In the genomic region with DNA sequence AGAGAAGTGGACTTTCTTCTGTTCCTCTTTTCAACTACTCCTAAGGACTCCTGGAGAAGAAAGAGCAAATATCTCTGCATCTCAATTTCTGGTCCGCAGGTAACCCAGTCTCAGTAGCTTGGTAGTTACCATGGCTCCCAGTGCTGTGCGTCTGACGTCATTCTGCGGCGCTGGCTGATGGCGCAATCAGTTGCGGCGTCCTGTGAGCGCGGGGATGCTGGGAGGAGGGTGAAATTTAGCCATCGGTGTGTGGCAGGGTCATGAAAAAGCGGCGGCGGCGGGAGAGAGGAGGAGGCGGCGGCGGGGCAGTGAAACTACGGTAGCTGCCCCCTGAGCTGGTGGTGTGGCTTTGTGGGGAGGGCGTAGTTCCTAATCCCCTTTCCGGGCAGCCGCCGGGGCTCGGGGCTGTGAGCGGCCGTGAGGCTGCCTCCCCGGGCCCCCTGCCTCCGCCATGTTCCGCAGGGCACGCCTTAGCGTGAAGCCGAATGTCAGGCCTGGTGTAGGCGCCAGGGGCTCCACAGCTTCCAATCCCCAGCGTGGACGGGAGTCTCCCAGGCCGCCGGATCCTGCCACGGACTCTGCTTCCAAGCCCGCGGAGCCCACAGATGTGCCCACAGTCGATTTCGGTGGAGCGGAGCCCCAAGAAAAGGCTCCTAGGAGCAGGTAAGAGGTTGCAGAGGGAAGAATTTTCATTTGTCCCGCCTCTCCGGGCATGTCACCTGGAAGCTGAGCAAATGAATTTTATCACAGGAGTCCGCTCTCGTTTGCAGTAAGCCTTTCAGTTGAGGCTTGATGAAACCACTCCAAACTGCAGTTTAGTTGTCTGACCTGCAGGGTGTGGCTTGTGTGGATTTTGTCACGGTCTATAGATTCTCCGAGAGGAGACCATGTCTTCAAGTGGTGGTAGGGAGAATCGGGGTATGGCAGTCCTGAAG, we compare ENCODE assay signal across 1 cellular context.
TF ChIP-seq lines count a peak whose summit lies in the region.

A gene with protein sequence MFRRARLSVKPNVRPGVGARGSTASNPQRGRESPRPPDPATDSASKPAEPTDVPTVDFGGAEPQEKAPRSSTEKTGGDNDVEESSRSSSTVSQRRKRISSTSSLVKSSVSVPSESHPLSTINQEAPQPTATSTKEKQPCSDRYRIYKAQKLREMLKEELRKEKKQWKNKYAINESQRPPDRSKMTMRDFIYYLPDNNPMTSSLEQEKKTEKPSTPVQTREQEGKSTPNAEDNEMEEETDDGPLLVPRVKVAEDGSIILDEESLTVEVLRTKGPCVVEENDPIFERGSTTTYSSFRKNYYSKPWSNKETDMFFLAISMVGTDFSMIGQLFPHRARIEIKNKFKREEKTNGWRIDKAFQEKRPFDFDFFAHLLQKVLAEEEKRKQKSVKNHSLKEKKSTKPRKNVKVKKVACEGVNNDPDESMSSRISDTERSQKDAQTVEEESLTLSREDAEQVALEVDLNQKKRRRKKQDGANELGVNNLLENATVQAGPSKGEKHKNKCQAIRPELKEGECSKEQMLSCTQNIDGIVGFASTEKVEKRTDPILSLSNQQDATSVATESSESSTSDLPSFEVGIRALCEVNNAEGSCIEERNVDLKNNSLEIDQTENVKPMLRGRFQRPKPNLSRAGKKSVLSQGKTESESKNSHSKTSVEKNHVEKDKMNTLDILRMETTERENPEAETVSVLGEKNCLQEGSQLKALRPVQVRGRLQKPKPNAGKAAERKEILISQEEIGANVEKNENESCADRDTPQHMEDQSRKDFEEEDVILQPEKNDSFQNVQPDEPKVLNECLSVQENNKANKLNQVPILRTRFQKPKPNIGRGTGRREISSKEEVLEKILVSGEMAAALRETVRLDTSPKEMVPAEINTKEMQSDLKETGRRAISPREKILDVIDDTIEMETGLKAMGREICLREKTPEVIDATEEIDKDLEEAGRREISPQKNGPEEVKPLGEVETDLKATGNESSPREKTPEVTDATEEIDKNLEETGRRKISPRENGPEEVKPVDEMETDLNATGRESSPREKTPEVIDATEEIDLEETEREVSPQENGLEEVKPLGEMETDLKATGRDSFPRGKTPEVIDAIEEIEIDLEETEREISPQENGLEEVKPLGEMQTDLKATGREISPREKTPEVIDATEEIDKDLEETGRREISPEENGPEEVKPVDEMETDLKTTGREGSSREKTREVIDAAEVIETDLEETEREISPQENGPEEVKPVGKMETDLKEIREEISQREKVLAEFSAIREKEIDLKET (N-terminal part only) (plus strand): TSS at position 225 of the 935 bp plus-strand sequence. CDS start 227 bp downstream, at position 452.

TF ChIP-seq in K562, 482 proteins besides CTCF, POLR2A, EP300 and RAD21 (continued from another document and continues in another):
- TF ChIP-seq KAT7 (CRISPR knock-in tag; IDR thresholded peaks at IDR 0.05; ENCODE audit: borderline replicate concordance), result peak; percentile 78; the same call in 1 of the 2 replicates
- TF ChIP-seq PHF20 (IDR thresholded peaks at IDR 0.05; ENCODE audit: partially characterized antibody), result peak; percentile 85
- no peak for TF ChIP-seq MED1 (CRISPR knock-in tag; IDR thresholded peaks at IDR 0.05; ENCODE audit: borderline replicate concordance)
- TF ChIP-seq, protein P1, sequence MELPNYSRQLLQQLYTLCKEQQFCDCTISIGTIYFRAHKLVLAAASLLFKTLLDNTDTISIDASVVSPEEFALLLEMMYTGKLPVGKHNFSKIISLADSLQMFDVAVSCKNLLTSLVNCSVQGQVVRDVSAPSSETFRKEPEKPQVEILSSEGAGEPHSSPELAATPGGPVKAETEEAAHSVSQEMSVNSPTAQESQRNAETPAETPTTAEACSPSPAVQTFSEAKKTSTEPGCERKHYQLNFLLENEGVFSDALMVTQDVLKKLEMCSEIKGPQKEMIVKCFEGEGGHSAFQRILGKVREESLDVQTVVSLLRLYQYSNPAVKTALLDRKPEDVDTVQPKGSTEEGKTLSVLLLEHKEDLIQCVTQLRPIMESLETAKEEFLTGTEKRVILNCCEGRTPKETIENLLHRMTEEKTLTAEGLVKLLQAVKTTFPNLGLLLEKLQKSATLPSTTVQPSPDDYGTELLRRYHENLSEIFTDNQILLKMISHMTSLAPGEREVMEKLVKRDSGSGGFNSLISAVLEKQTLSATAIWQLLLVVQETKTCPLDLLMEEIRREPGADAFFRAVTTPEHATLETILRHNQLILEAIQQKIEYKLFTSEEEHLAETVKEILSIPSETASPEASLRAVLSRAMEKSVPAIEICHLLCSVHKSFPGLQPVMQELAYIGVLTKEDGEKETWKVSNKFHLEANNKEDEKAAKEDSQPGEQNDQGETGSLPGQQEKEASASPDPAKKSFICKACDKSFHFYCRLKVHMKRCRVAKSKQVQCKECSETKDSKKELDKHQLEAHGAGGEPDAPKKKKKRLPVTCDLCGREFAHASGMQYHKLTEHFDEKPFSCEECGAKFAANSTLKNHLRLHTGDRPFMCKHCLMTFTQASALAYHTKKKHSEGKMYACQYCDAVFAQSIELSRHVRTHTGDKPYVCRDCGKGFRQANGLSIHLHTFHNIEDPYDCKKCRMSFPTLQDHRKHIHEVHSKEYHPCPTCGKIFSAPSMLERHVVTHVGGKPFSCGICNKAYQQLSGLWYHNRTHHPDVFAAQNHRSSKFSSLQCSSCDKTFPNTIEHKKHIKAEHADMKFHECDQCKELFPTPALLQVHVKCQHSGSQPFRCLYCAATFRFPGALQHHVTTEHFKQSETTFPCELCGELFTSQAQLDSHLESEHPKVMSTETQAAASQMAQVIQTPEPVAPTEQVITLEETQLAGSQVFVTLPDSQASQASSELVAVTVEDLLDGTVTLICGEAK (IDR thresholded peaks at IDR 0.05), result peak; percentile 53; the same call in 1 of the 2 replicates
- TF ChIP-seq, protein P1 (CRISPR knock-in tag; IDR thresholded peaks at IDR 0.05), result 0 out of 2 replicates have a peak, but pooled peaks have one; percentile 31
- no peak for TF ChIP-seq SLC30A9 (CRISPR knock-in tag; IDR thresholded peaks at IDR 0.05)
- TF ChIP-seq FOSL1 (tag; conservative IDR thresholded peaks at IDR 0.05), result peak; percentile 62
- peak; percentile 10; the same call in 1 of the 2 replicates for TF ChIP-seq LCOR (CRISPR knock-in tag; IDR thresholded peaks at IDR 0.05)
- no peak for TF ChIP-seq CHCHD3 (CRISPR knock-in tag; IDR thresholded peaks at IDR 0.05)
- TF ChIP-seq, protein P2, sequence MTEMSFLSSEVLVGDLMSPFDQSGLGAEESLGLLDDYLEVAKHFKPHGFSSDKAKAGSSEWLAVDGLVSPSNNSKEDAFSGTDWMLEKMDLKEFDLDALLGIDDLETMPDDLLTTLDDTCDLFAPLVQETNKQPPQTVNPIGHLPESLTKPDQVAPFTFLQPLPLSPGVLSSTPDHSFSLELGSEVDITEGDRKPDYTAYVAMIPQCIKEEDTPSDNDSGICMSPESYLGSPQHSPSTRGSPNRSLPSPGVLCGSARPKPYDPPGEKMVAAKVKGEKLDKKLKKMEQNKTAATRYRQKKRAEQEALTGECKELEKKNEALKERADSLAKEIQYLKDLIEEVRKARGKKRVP (CRISPR knock-in tag; IDR thresholded peaks at IDR 0.05), result peak; percentile 33; the same call in 1 of the 2 replicates
- peak; percentile 31; the same call in 1 of the 2 replicates for TF ChIP-seq FOXP1 (CRISPR knock-in tag; IDR thresholded peaks at IDR 0.05)
- peak; percentile 93 for TF ChIP-seq NFRKB (IDR thresholded peaks at IDR 0.05; ENCODE audit: low read depth)
- peak in 1 of 2 experiments; percentile 66; a peak in 1 of 4 replicates for TF ChIP-seq TEAD1 (CRISPR knock-in tag; IDR thresholded peaks at IDR 0.05)
- no peak for TF ChIP-seq MAFF (IDR thresholded peaks at IDR 0.05; ENCODE audit: low read length)
- no peak for TF ChIP-seq SREBF2 (CRISPR knock-in tag; IDR thresholded peaks at IDR 0.05)
- TF ChIP-seq ZBTB8A (IDR thresholded peaks at IDR 0.05; ENCODE audit: partially characterized antibody), result no peak
- peak; percentile 90 for TF ChIP-seq TAF9B (IDR thresholded peaks at IDR 0.05; ENCODE audit: partially characterized antibody)
- TF ChIP-seq FOS (IDR thresholded peaks at IDR 0.05; ENCODE audit: extremely low read depth, insufficient read length), result no peak
- TF ChIP-seq CTBP1 (IDR thresholded peaks at IDR 0.05; ENCODE audit: borderline replicate concordance), result peak; percentile 60; the same call in 1 of the 2 replicates
- TF ChIP-seq RBFOX2 (IDR thresholded peaks at IDR 0.05; ENCODE audit: low read depth, low read length), result peak; percentile 96
- TF ChIP-seq POLR2H (tag; IDR thresholded peaks at IDR 0.05; ENCODE audit: low read depth), result peak; percentile 74; the same call in 1 of the 2 replicates
- TF ChIP-seq, protein P3, sequence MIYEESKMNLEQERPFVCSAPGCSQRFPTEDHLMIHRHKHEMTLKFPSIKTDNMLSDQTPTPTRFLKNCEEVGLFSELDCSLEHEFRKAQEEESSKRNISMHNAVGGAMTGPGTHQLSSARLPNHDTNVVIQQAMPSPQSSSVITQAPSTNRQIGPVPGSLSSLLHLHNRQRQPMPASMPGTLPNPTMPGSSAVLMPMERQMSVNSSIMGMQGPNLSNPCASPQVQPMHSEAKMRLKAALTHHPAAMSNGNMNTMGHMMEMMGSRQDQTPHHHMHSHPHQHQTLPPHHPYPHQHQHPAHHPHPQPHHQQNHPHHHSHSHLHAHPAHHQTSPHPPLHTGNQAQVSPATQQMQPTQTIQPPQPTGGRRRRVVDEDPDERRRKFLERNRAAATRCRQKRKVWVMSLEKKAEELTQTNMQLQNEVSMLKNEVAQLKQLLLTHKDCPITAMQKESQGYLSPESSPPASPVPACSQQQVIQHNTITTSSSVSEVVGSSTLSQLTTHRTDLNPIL (CRISPR knock-in tag; IDR thresholded peaks at IDR 0.05), result no peak
- no peak for TF ChIP-seq ZNF311 (CRISPR knock-in tag; IDR thresholded peaks at IDR 0.05)
- peak; percentile 91 for TF ChIP-seq DIDO1 (tag; IDR thresholded peaks at IDR 0.05; ENCODE audit: low read depth)
- no peak for TF ChIP-seq ZNF165 (CRISPR knock-in tag; IDR thresholded peaks at IDR 0.05; ENCODE audit: borderline replicate concordance)
- peak; percentile 46; the same call in 1 of the 2 replicates for TF ChIP-seq L3MBTL2 (IDR thresholded peaks at IDR 0.05)
- TF ChIP-seq HDAC6 (IDR thresholded peaks at IDR 0.05; ENCODE audit: low read depth, low read length), result no peak
- TF ChIP-seq SRSF1 (IDR thresholded peaks at IDR 0.05; ENCODE audit: low read depth, low read length), result no peak
- peak; percentile 76 for TF ChIP-seq SAP30 (IDR thresholded peaks at IDR 0.05; ENCODE audit: borderline replicate concordance, insufficient read depth, low read depth, low read length, poor library complexity, severe bottlenecking)
- TF ChIP-seq YY1 (IDR thresholded peaks at IDR 0.05; ENCODE audit: borderline replicate concordance in 1 of 3, control insufficient read depth in 1 of 3, extremely low read depth in 1 of 3, insufficient read depth in 3 of 3, insufficient read length in 1 of 3, insufficient replicate concordance in 2 of 3, low read depth in 1 of 3, low read length in 2 of 3), result peak; percentile 73 to 95 (median 95)
- TF ChIP-seq, protein P4, sequence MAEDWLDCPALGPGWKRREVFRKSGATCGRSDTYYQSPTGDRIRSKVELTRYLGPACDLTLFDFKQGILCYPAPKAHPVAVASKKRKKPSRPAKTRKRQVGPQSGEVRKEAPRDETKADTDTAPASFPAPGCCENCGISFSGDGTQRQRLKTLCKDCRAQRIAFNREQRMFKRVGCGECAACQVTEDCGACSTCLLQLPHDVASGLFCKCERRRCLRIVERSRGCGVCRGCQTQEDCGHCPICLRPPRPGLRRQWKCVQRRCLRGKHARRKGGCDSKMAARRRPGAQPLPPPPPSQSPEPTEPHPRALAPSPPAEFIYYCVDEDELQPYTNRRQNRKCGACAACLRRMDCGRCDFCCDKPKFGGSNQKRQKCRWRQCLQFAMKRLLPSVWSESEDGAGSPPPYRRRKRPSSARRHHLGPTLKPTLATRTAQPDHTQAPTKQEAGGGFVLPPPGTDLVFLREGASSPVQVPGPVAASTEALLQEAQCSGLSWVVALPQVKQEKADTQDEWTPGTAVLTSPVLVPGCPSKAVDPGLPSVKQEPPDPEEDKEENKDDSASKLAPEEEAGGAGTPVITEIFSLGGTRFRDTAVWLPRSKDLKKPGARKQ (CRISPR knock-in tag; IDR thresholded peaks at IDR 0.05), result no peak
- TF ChIP-seq HNRNPL (IDR thresholded peaks at IDR 0.05; ENCODE audit: low read depth, low read length), result 0 out of 2 replicates have a peak, but pooled peaks have one; percentile 45
- TF ChIP-seq TGIF2 (CRISPR knock-in tag; IDR thresholded peaks at IDR 0.05), result no peak
- 0 out of 2 replicates have a peak, but pooled peaks have one; percentile 58 for TF ChIP-seq BRD4 (IDR thresholded peaks at IDR 0.05)
- peak; percentile 75 to 76; a peak in 3 of 4 replicates for TF ChIP-seq SIX5 (IDR thresholded peaks at IDR 0.05; ENCODE audit: borderline replicate concordance in 1 of 2, insufficient read depth in 1 of 2, low read depth in 1 of 2, low read length in 2 of 2)
- TF ChIP-seq RHOXF2B (CRISPR knock-in tag; conservative IDR thresholded peaks at IDR 0.05), result no peak
- TF ChIP-seq TARDBP (IDR thresholded peaks at IDR 0.05), result no peak
- peak; percentile 88 for TF ChIP-seq POLR2AphosphoS5 (IDR thresholded peaks at IDR 0.05; ENCODE audit: control insufficient read depth, insufficient read depth, low read depth, low read length)
- TF ChIP-seq NFXL1 (CRISPR knock-in tag; IDR thresholded peaks at IDR 0.05), result no peak
- TF ChIP-seq ZC3H4 (CRISPR knock-in tag; IDR thresholded peaks at IDR 0.05; ENCODE audit: borderline replicate concordance), result no peak
- TF ChIP-seq PML (IDR thresholded peaks at IDR 0.05; ENCODE audit: low read length), result 0 out of 2 replicates have a peak, but pooled peaks have one; percentile 57
